Comparison of ENCODE assay signal across 9 cellular contexts in the genomic region with DNA sequence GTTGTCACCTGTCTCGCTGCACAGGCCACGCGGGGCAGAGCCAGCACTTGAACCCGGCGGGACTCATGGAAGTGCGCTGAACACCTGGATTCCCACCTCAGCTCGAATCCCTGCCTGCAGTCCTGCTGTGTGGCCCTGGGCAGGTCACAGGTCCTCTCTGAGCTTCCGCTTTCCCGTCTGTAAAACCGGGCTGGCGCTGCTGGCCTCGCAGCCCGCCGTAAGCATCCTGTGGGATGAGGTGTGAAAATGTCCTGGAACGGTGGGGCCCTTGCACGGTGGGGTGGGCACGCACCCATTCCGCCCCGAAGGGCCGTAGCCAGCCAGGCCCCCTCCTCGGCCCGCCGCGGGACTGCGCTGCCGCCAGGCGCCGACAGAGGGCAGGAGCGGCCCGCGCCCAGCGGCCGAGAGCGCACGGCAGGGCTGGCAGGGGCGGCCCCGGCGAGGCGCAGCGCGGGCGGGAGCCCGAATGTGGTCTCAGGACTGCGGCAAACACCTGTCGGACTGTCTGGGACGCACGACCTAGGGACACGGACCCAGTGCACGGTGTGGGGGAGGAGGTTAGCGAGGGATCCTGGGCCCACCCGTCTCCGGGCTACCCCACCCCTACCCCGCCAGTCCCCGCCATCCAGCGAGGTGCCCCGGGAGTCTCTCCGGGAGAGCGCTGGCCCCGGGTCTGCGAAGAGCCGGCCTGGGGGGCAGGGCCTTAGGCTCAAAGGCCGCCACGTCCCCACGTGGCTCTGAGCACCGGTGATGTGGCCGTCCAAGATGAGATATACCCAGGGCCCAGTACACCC. TPM values are rescaled to one million over a fixed set of nuclear protein-coding genes. Genes with fewer than 3 reads are reported as not detected.
DNase-seq lines count a peak whose midpoint lies in the region; ATAC-seq and TF ChIP-seq lines count a peak whose summit lies in the region.
"Had no signal": no experiment of that assay in that cellular context is flagged by ENCODE, and none has a peak within 500 bp of the region (broad histone marks: within the 10 kb centered on the region; RNA-seq: fewer than 3 reads in every experiment).

No MANE protein-coding gene starts in this region.

- 12 to 18% methylated on average over 9 to 45 of the region's 66 CpGs for WGBS in transverse colon (ENCODE audit: low coverage in 1 of 2), 2 donors

- H3K9me3 ChIP-seq in fibroblast of lung (ENCODE audit: control insufficient read depth, insufficient read depth, low read depth, low read length): no peaks in the 10 kb centered on the region
- H3K9me3 ChIP-seq in transverse colon: no peaks in the 10 kb centered on the region

- no peak for TF ChIP-seq EP300 in transverse colon (IDR thresholded peaks at IDR 0.05; ENCODE audit: low read depth)

- no peaks in the 10 kb centered on the region for H4K20me1 ChIP-seq in fibroblast of lung (ENCODE audit: control insufficient read depth, extremely low read depth, insufficient read depth, low read length)

- no peaks in the 10 kb centered on the region for H3K36me3 ChIP-seq in GM06990 (ENCODE audit: control insufficient read depth, insufficient read depth, low read length)
- H3K36me3 ChIP-seq in fibroblast of lung (ENCODE audit: control insufficient read depth, insufficient read depth, low read length): no peaks in the 10 kb centered on the region
- no peaks in the 10 kb centered on the region for H3K36me3 ChIP-seq in transverse colon

- peak; percentile 38 for TF ChIP-seq CTCF in GM06990 (IDR thresholded peaks at IDR 0.05; ENCODE audit: insufficient read depth, low read length, poor library complexity, severe bottlenecking)
- TF ChIP-seq CTCF in fibroblast of lung (conservative IDR thresholded peaks at IDR 0.05 in 1 of 2, IDR thresholded peaks at IDR 0.05 in 1 of 2; ENCODE audit: low read depth in 1 of 2, low read length in 2 of 2): peak; percentile 28 to 63
- TF ChIP-seq CTCF in transverse colon (IDR thresholded peaks at IDR 0.05): peak; percentile 58 to 89 (median 79)

- DNase-seq in GM06990 (ENCODE audit: extremely low read depth, insufficient read length) (peak; percentile 63), NCI-H774 (lab: John Stamatoyannopoulos, UW) (peak; percentile 39), fibroblast of lung (ENCODE audit: low read depth in 2 of 2) (no peak), occipital lobe (lab: John Stamatoyannopoulos, UW) (peak; percentile 9), transverse colon (peak; percentile 28)
- DNase-seq in activated T-cell treated with anti-CD3 and anti-CD28 coated beads, Interleukin-2, amount 50 U/mL, for 1 hour: peak; percentile 75

- TF ChIP-seq POLR2A in transverse colon (IDR thresholded peaks at IDR 0.05): no peak

- no peaks in the 10 kb centered on the region; the same call in 1 of the 2 replicates for H3K27me3 ChIP-seq in GM06990 (replicated peaks; ENCODE audit: control insufficient read depth, insufficient read depth, low read length)
- peaks cover 20% of the 10 kb centered on the region for H3K27me3 ChIP-seq in fibroblast of lung (ENCODE audit: control insufficient read depth, insufficient read depth, low read length)
- peaks cover 37% of the 10 kb centered on the region for H3K27me3 ChIP-seq in transverse colon

- H3K9ac ChIP-seq in fibroblast of lung (ENCODE audit: insufficient read depth, low read length): no peak overlapping the region

- ATAC-seq in HG02642 (IDR thresholded peaks at IDR 0.05; ENCODE audit: poor library complexity, unreplicated experiment) (peak; percentile 77), HG02973 (IDR thresholded peaks at IDR 0.05; ENCODE audit: unreplicated experiment) (no peak)

- in situ Hi-C loops in transverse colon (cut with MboI; ENCODE audit: low pct_ligation_motif_present in 1 of 4, low pct_unique_long_range_greater_than_20kb in 1 of 4, low sequenced_read_pairs in 3 of 4): loop anchor here in 3 of 4 donors (10.0 kb wide), 2 partner anchors 168 to 178 kb away; no protein-coding TSS in a partner anchor

- H3K4me3 ChIP-seq in GM06990 (replicated peaks; ENCODE audit: low read depth, low read length) (no peak overlapping the region), fibroblast of lung (replicated peaks in 1 of 4; ENCODE audit: control extremely low read depth in 1 of 4, insufficient read depth in 1 of 4, low read depth in 3 of 4, low read length in 4 of 4) (peak overlapping the region in 1 of 4 experiments; percentile 20), transverse colon (peak overlapping the region in 2 of 4 donors; percentile 13 to 38)

- H2AFZ ChIP-seq in fibroblast of lung (ENCODE audit: low read length): peak overlapping the region; percentile 57

- H3K27ac ChIP-seq in fibroblast of lung (ENCODE audit: insufficient read depth, low read length): no peak overlapping the region
- no peak overlapping the region for H3K27ac ChIP-seq in transverse colon

- H3K4me2 ChIP-seq in fibroblast of lung (ENCODE audit: extremely low read depth, insufficient read depth, low read length): peak overlapping the region; percentile 68

- H3K79me2 ChIP-seq in fibroblast of lung (ENCODE audit: control insufficient read depth, insufficient read depth, low read length): no peaks in the 10 kb centered on the region

- H3K4me1 ChIP-seq in fibroblast of lung (ENCODE audit: control insufficient read depth, extremely low read depth, insufficient read depth, low read length) (peaks cover 2% of the 10 kb centered on the region), transverse colon (peaks cover 3 to 10% (median 5%) of the 10 kb centered on the region in 4 donors)

- intact Hi-C loops in transverse colon (cut with DNase I; ENCODE audit: low total_unique reads): loop anchor here (2.0 kb wide), 1 partner anchor 182 kb away; no protein-coding TSS in a partner anchor

RNA-seq across cellular contexts. Expression of a gene that starts 40.4 kb away (rescaled TPM):
- total RNA-seq in fibroblast of lung (not detected in 2 replicates), occipital lobe (not detected), transverse colon (not detected)
- polyA plus RNA-seq in fibroblast of lung: not detected in 2 replicates
- polyA plus RNA-seq in fibroblast of lung (2012): not detected in 2 replicates
- not detected in 2 replicates for polyA minus RNA-seq in fibroblast of lung (ENCODE audit: low replicate concordance)
- total RNA-seq: dermis microvascular lymphatic vessel endothelial cell had no signal

Comparison
In these comparisons a context has a peak if more than half of its experiments do, and no peak if none do; other contexts are left out.
1. DNase-seq: peak in GM06990 (single experiment), NCI-H774 (single experiment), activated T-cell treated with anti-CD3 and anti-CD28 coated beads, Interleukin-2, amount 50 U/mL, for 1 hour (single experiment), occipital lobe (single experiment) and transverse colon (single experiment); none in fibroblast of lung (0 of 2).
2. Peak in every context shown above with its lines, with median percentiles within 50 percentile points of each other: CTCF ChIP-seq.